8 cellular contexts compared by ENCODE assay signal in genomic region chr13:45718063-45718462, GRCh38. TPM values are rescaled to one million over a fixed set of nuclear protein-coding genes. Genes with fewer than 3 reads are reported as not detected.
DNase-seq lines count a peak whose midpoint lies in the region; ATAC-seq and TF ChIP-seq lines count a peak whose summit lies in the region.

No MANE protein-coding gene starts in this region.

- H2AK5ac ChIP-seq in H9 (ENCODE audit: insufficient read length, low read length) = no peak overlapping the region

- H3K9me3 ChIP-seq in H9 (ENCODE audit: control insufficient read depth, low read depth, low read length) (no peaks in the 10 kb centered on the region), Panc1 (ENCODE audit: control insufficient read depth, insufficient read depth, low read depth, low read length) (no peaks in the 10 kb centered on the region), hepatocyte (ENCODE audit: low read depth) (no peaks in the 10 kb centered on the region), ascending aorta (no peaks in the 10 kb centered on the region)

- no peak overlapping the region for H2AFZ ChIP-seq in H9 (ENCODE audit: low read length)
- no peak overlapping the region for H2AFZ ChIP-seq in hepatocyte

- peaks cover 11 to 14% of the 10 kb centered on the region in 2 experiments for H3K4me1 Mint-ChIP-seq in H9

- H3K27ac ChIP-seq in H9 (ENCODE audit: insufficient read length, low read depth, low read length) = no peak overlapping the region
- H3K27ac ChIP-seq in Panc1 (ENCODE audit: low read length) = no peak overlapping the region
- H3K27ac ChIP-seq in hepatocyte = no peak overlapping the region
- H3K27ac ChIP-seq in ascending aorta = no peak overlapping the region

- BruUV-seq in Panc1 (replicated peaks; lab: Mats Ljungman, UMichigan) = no TSS peak

- WGBS in H9 (ENCODE audit: extremely low coverage, insufficient read length, low lambda C conversion rate) = no CpG with 5 or more reads among the region's 5 CpGs
- 41% methylated on average over 5 of the region's 5 CpGs for WGBS in hepatocyte (ENCODE audit: low lambda C conversion rate, missing lambda C conversion rate)

- H3T11ph ChIP-seq in H9 (ENCODE audit: low read length) = no peak overlapping the region

- no peak overlapping the region for H3K23ac ChIP-seq in H9 (ENCODE audit: insufficient read length, low read depth, low read length)

- no peak overlapping the region for H3K14ac ChIP-seq in H9 (ENCODE audit: insufficient read depth, low read length)

- no peak overlapping the region for H2BK5ac ChIP-seq in H9 (ENCODE audit: insufficient read length, low read length)

- H3K9ac ChIP-seq in H9 (ENCODE audit: extremely low read depth, insufficient read length, low read length) = no peak overlapping the region

- H4K91ac ChIP-seq in H9 (ENCODE audit: insufficient read length, low read depth, low read length) = no peak overlapping the region

- no peaks in the 10 kb centered on the region for H3K27me3 ChIP-seq in H9 (ENCODE audit: insufficient read depth, low read length)
- no peaks in the 10 kb centered on the region; the same call in 1 of the 2 replicates for H3K27me3 ChIP-seq in Panc1 (ENCODE audit: control insufficient read depth, insufficient read depth, low read length)
- peaks cover 9% of the 10 kb centered on the region for H3K27me3 ChIP-seq in hepatocyte
- H3K27me3 ChIP-seq in ascending aorta = no peaks in the 10 kb centered on the region

- no peak overlapping the region for H3K4me3 Mint-ChIP-seq in H9

- no peak overlapping the region for H2BK20ac ChIP-seq in H9 (ENCODE audit: low read depth, low read length, poor library complexity, severe bottlenecking)

- DNase-seq in DMS53 (lab: John Stamatoyannopoulos, UW) (peak; percentile 67), H9 (peak; percentile 41), Panc1 (ENCODE audit: low read depth, low spot score) (no peak), hepatocyte (ENCODE audit: low spot score) (peak; percentile 25), kidney glomerular epithelial cell (lab: John Stamatoyannopoulos, UW) (no peak), NCI-H524 treated with DMSO at 0.1 percent for 48 hours (lab: John Stamatoyannopoulos, UW) (no peak), ascending aorta (ENCODE audit: low spot score in 2 of 2) (no peak), dedifferentiated amniotic fluid mesenchymal stem cell (ENCODE audit: extremely low spot score) (no peak)

- ATAC-seq in Panc1 = no peak

- H3K56ac ChIP-seq in H9 (ENCODE audit: insufficient read length, low read depth, low read length) = no peak overlapping the region

- no peak overlapping the region for H3K4me2 ChIP-seq in H9 (ENCODE audit: insufficient read depth, insufficient read length, low read length)
- no peak overlapping the region for H3K4me2 ChIP-seq in hepatocyte

- peak; percentile 83 for TF ChIP-seq CTCF in H9 (conservative IDR thresholded peaks at IDR 0.05)
- TF ChIP-seq CTCF in Panc1 (IDR thresholded peaks at IDR 0.05) = peak; percentile 57
- TF ChIP-seq CTCF in hepatocyte (IDR thresholded peaks at IDR 0.05; ENCODE audit: poor library complexity) = peak; percentile 49
- peak in 1 of 3 experiments; percentile 13 for TF ChIP-seq CTCF in ascending aorta (IDR thresholded peaks at IDR 0.05)

- peak overlapping the region in 1 of 3 experiments; percentile 75; a peak in 1 of 7 replicates for H3K27ac Mint-ChIP-seq in H9

- H4K20me1 ChIP-seq in H9 (ENCODE audit: control insufficient read depth, insufficient read depth, insufficient read length) (no peaks in the 10 kb centered on the region), hepatocyte (ENCODE audit: insufficient read depth, poor library complexity, severe bottlenecking) (no peaks in the 10 kb centered on the region)

- H4K8ac ChIP-seq in H9 (replicated peaks; ENCODE audit: insufficient read length, low read depth, low read length) = no peak overlapping the region

- in situ Hi-C loops in Panc1 (cut with HindIII; ENCODE audit: low pct_unique_long_range_greater_than_20kb, low sequenced_read_pairs) = no loop called here

- no peaks in the 10 kb centered on the region for H3K9me2 ChIP-seq in hepatocyte (replicated peaks; ENCODE audit: insufficient read depth)

- H2BK12ac ChIP-seq in H9 (ENCODE audit: insufficient read length, low read depth, low read length) = no peak overlapping the region

- no peak overlapping the region for H2BK15ac ChIP-seq in H9 (ENCODE audit: low read depth, low read length)

- H3K27me3 Mint-ChIP-seq in H9 (ENCODE audit: low read depth) = peaks cover 2% of the 10 kb centered on the region; the same call in 1 of the 2 replicates

- H2BK120ac ChIP-seq in H9 (ENCODE audit: low read depth, low read length, poor library complexity, severe bottlenecking) = no peak overlapping the region

- H3K36me3 Mint-ChIP-seq in H9 (ENCODE audit: insufficient read depth in 1 of 3, low read depth in 3 of 3) = no peaks in the 10 kb centered on the region

- H3K23me2 ChIP-seq in H9 (ENCODE audit: insufficient read length, low read depth, low read length, poor library complexity, severe bottlenecking) = no peaks in the 10 kb centered on the region

- no peak overlapping the region for H4K5ac ChIP-seq in H9 (ENCODE audit: insufficient read length, low read depth, low read length)

- no peaks in the 10 kb centered on the region for H3K36me3 ChIP-seq in Panc1 (ENCODE audit: control insufficient read depth, insufficient read depth, low read length)
- no peaks in the 10 kb centered on the region for H3K36me3 ChIP-seq in hepatocyte (replicated peaks; ENCODE audit: insufficient read depth, low read depth)
- H3K36me3 ChIP-seq in ascending aorta = no peaks in the 10 kb centered on the region

- intact Hi-C loops in Panc1 (cut with micrococcal nuclease; ENCODE audit: unreplicated experiment) (no loop called here), ascending aorta (cut with DNase I) (no loop called here)

- H3K4me3 ChIP-seq in Panc1 (ENCODE audit: low read depth in 2 of 2, low read length in 2 of 2) (no peak overlapping the region), hepatocyte (no peak overlapping the region), ascending aorta (no peak overlapping the region)

- H3K79me1 ChIP-seq in H9 (ENCODE audit: insufficient read depth, low read depth, low read length, poor library complexity, severe bottlenecking) = no peaks in the 10 kb centered on the region

- no peaks in the 10 kb centered on the region; a peak in 1 of 5 replicates for H3K9me3 Mint-ChIP-seq in H9

- no peaks in the 10 kb centered on the region for H3K4me1 ChIP-seq in H9 (ENCODE audit: insufficient read depth, low read length)
- H3K4me1 ChIP-seq in Panc1 (ENCODE audit: control insufficient read depth, insufficient read depth, low read length) = no peaks in the 10 kb centered on the region
- H3K4me1 ChIP-seq in hepatocyte (ENCODE audit: insufficient read depth) = no peaks in the 10 kb centered on the region
- H3K4me1 ChIP-seq in ascending aorta = no peaks in the 10 kb centered on the region

- H3K79me2 ChIP-seq in H9 (ENCODE audit: insufficient read depth, low read length) (no peaks in the 10 kb centered on the region), hepatocyte (no peaks in the 10 kb centered on the region)

- no peak overlapping the region for H3K4ac ChIP-seq in H9 (ENCODE audit: low read depth, low read length)

- CTCF ChIA-PET in Panc1 (lab: Charles Lee) = no interaction called here

- POLR2A ChIA-PET in Panc1 (lab: Charles Lee) = no interaction called here

- H3K18ac ChIP-seq in H9 (ENCODE audit: insufficient read length, low read depth, low read length) = no peak overlapping the region

RNA-seq across cellular contexts. Expression of gene CBY2, which starts 15.9 kb away (rescaled TPM):
- total RNA-seq in H9 (2021) = not detected in 2 replicates
- not detected for total RNA-seq in Panc1 (2021; ENCODE audit: unreplicated experiment)
- polyA plus RNA-seq in Panc1 (2012; ENCODE audit: insufficient read length) = not detected
- total RNA-seq in hepatocyte = not detected in 2 replicates
- polyA plus RNA-seq in hepatocyte = not detected in 2 replicates
- total RNA-seq in ascending aorta = not detected

Comparison
In these comparisons a context has a peak if more than half of its experiments do, and no peak if none do; other contexts are left out.
1. DNase-seq: peak in DMS53 (single experiment), H9 (single experiment) and hepatocyte (single experiment); none in Panc1 (single experiment), kidney glomerular epithelial cell (single experiment), NCI-H524 treated with DMSO at 0.1 percent for 48 hours (single experiment), ascending aorta (0 of 2) and dedifferentiated amniotic fluid mesenchymal stem cell (single experiment).